In the genomic region with DNA sequence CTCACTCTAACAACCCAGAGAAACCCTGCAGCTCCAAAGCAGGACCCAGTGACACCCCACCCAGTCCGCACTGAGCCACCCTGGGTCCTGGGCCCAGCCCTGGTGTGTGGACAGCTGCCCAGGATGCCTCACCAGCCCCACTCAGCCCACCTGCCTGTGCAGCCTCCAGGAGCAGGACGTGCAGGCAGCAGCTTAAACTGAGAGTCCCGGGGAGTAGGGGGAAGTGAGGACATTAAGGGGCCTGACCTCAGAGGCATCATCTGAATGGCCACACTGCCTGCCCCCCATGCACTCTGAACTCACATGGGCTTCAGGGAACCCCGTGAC, we compare ENCODE assay signal across 19 cellular contexts.
DNase-seq lines count a peak whose midpoint lies in the region; ATAC-seq and TF ChIP-seq lines count a peak whose summit lies in the region.
"Had no signal": no experiment of that assay in that cellular context is flagged by ENCODE, and none has a peak within 500 bp of the region (broad histone marks: within the 10 kb centered on the region; RNA-seq: fewer than 3 reads in every experiment).

No MANE protein-coding gene starts in this region.

- TF ChIP-seq POLR2A in esophagus muscularis mucosa (IDR thresholded peaks at IDR 0.05; ENCODE audit: low read depth), result no peak

- no peak overlapping the region for H3K9ac ChIP-seq in GM23248
- no peak overlapping the region for H3K9ac ChIP-seq in neuronal stem cell (ENCODE audit: low read depth, low read length, poor library complexity)

- H2BK15ac ChIP-seq in neuronal stem cell (ENCODE audit: low read length), result no peak overlapping the region

- H2BK12ac ChIP-seq in neuronal stem cell (ENCODE audit: low read length), result peak overlapping the region; percentile 27

- TF ChIP-seq CTCF in esophagus muscularis mucosa (IDR thresholded peaks at IDR 0.05), result no peak

- H3K4me2 ChIP-seq in GM23248 (ENCODE audit: unreplicated experiment), result no peak overlapping the region
- H3K4me2 ChIP-seq in neuronal stem cell (ENCODE audit: insufficient read depth, low read length, poor library complexity, severe bottlenecking), result no peak overlapping the region
- H3K4me2 ChIP-seq: GM23338 had no signal

- H2AFZ ChIP-seq in GM23248, result peak overlapping the region; percentile 28; the same call in 1 of the 2 replicates
- peak overlapping the region; percentile 59 for H2AFZ ChIP-seq in neuronal stem cell (ENCODE audit: low read length)
- H2AFZ ChIP-seq: GM23338 had no signal

- H3K9me3 ChIP-seq in GM23248 (ENCODE audit: low read depth) (no peaks in the 10 kb centered on the region), esophagus muscularis mucosa (no peaks in the 10 kb centered on the region), neuronal stem cell (replicated peaks in 1 of 2; ENCODE audit: control insufficient read depth in 2 of 2, insufficient read depth in 1 of 2, low read depth in 1 of 2, low read length in 2 of 2) (peaks cover 0 to 2% of the 10 kb centered on the region in 2 donors)

- no peaks in the 10 kb centered on the region for H4K20me1 ChIP-seq in GM23248 (ENCODE audit: insufficient read depth)

- H3K4me1 Mint-ChIP-seq in activated T-helper 17 cell treated with anti-CD3 and anti-CD28 coated beads, Interleukin-2, amount 50 U/mL, for 72 hours, result no peaks in the 10 kb centered on the region
- H3K4me1 Mint-ChIP-seq: B cell had no signal

- H3K27ac ChIP-seq in GM23248, result no peak overlapping the region
- no peak overlapping the region for H3K27ac ChIP-seq in esophagus muscularis mucosa (replicated peaks in 1 of 4)
- H3K27ac ChIP-seq in neuronal stem cell (replicated peaks; ENCODE audit: low read length), result no peak overlapping the region

- H3K4me1 ChIP-seq in GM23248 (ENCODE audit: insufficient read depth), result peaks cover 10% of the 10 kb centered on the region; the same call in 1 of the 2 replicates
- H3K4me1 ChIP-seq in esophagus muscularis mucosa, result no peaks in the 10 kb centered on the region
- H3K4me1 ChIP-seq in neuronal stem cell (ENCODE audit: control insufficient read depth in 2 of 2, insufficient read depth in 1 of 2, low read depth in 1 of 2, low read length in 2 of 2), result peaks cover 0 to 4% of the 10 kb centered on the region in 2 donors

- no peaks in the 10 kb centered on the region for H3K9me3 Mint-ChIP-seq in activated T-helper 17 cell treated with anti-CD3 and anti-CD28 coated beads, Interleukin-2, amount 50 U/mL, for 72 hours
- H3K9me3 Mint-ChIP-seq: CD8-positive, alpha-beta T cell; GM23338; H9 had no signal

- no peaks in the 10 kb centered on the region for H3K79me2 ChIP-seq in GM23248 (ENCODE audit: insufficient read depth)

- TF ChIP-seq EP300 in esophagus muscularis mucosa (IDR thresholded peaks at IDR 0.05), result no peak

- no peak overlapping the region for H3K14ac ChIP-seq in neuronal stem cell (ENCODE audit: low read length)

- WGBS in GM23248 (ENCODE audit: low coverage in 1 of 2, low lambda C conversion rate in 2 of 2, missing lambda C conversion rate in 2 of 2), 2 experiments, result 5 to 6% methylated on average over 4 of the region's 4 CpGs
- WGBS in esophagus muscularis mucosa, result 90% methylated on average over 3 of the region's 4 CpGs
- WGBS in neuronal stem cell (ENCODE audit: extremely low coverage in 2 of 2, insufficient read length in 2 of 2, insufficient replicate concordance in 1 of 2), 2 donors, result no CpG with 5 or more reads among the region's 4 CpGs

- no peaks in the 10 kb centered on the region for H3K9me2 ChIP-seq in GM23248 (ENCODE audit: insufficient read depth)

- no peak overlapping the region for H3K27ac Mint-ChIP-seq in activated T-helper 17 cell treated with anti-CD3 and anti-CD28 coated beads, Interleukin-2, amount 50 U/mL, for 72 hours
- H3K27ac Mint-ChIP-seq: B cell; CD8-positive, alpha-beta T cell; GM23338; H9 had no signal

- H3K36me3 Mint-ChIP-seq in activated T-helper 17 cell treated with anti-CD3 and anti-CD28 coated beads, Interleukin-2, amount 50 U/mL, for 72 hours (ENCODE audit: low read depth), result no peaks in the 10 kb centered on the region
- H3K36me3 Mint-ChIP-seq: CD14-positive monocyte; CD8-positive, alpha-beta T cell had no signal

- ATAC-seq in GM19328 (IDR thresholded peaks at IDR 0.05; ENCODE audit: unreplicated experiment) (no peak), GM18502 (IDR thresholded peaks at IDR 0.05; ENCODE audit: poor library complexity, unreplicated experiment) (no peak)
- no peak for ATAC-seq in activated T-helper 17 cell treated with anti-CD3 and anti-CD28 coated beads, Interleukin-2, amount 50 U/mL, for 72 hours (replicated peaks)
- ATAC-seq: CD8-positive, alpha-beta T cell; GM23338; HepG2 had no signal

- H3K79me1 ChIP-seq in neuronal stem cell (ENCODE audit: low read depth, low read length), result no peaks in the 10 kb centered on the region

- H3K4me3 ChIP-seq in GM23248 (no peak overlapping the region; the same call in none of the 2 replicates), esophagus muscularis mucosa (no peak overlapping the region), neuronal stem cell (ENCODE audit: low read length in 2 of 2) (no peak overlapping the region)
- H3K4me3 ChIP-seq: GM23338 had no signal

- no peaks in the 10 kb centered on the region for H3F3A ChIP-seq in GM23248 (ENCODE audit: insufficient read depth)

- H3K27me3 Mint-ChIP-seq in activated T-helper 17 cell treated with anti-CD3 and anti-CD28 coated beads, Interleukin-2, amount 50 U/mL, for 72 hours, result peaks cover 3% of the 10 kb centered on the region

- DNase-seq in AG08395 (ENCODE audit: low spot score) (peak; percentile 48), GM23248 (no peak), esophagus muscularis mucosa (ENCODE audit: extremely low spot score) (peak; percentile 79), neuronal stem cell (ENCODE audit: low spot score) (no peak), inferior parietal cortex (ENCODE audit: extremely low spot score) (no peak)
- DNase-seq: ACHN, COR-L47, DMS153, DMS79 treated with DMSO at 0.1 percent for 48 hours, EL, H9 had no signal

- intact Hi-C loops in esophagus muscularis mucosa (cut with DNase I), result no loop called here

- no peak overlapping the region for H2AK5ac ChIP-seq in neuronal stem cell (ENCODE audit: low read depth, low read length)

- H3K4me3 Mint-ChIP-seq in activated T-helper 17 cell treated with anti-CD3 and anti-CD28 coated beads, Interleukin-2, amount 50 U/mL, for 72 hours, result no peak overlapping the region
- H3K4me3 Mint-ChIP-seq: B cell; CD14-positive monocyte; CD8-positive, alpha-beta T cell; GM23338; H9 had no signal

- no peak overlapping the region for H3K23ac ChIP-seq in neuronal stem cell (ENCODE audit: low read depth, low read length, poor library complexity)

- no peak overlapping the region for H3K4ac ChIP-seq in neuronal stem cell (ENCODE audit: low read length)

- H4K91ac ChIP-seq in neuronal stem cell (ENCODE audit: low read depth, low read length, poor library complexity), result no peak overlapping the region

- H2BK5ac ChIP-seq in neuronal stem cell (ENCODE audit: low read length), result no peak overlapping the region

- H3K27me3 ChIP-seq in GM23248 (replicated peaks; ENCODE audit: insufficient read depth) (no peaks in the 10 kb centered on the region), esophagus muscularis mucosa (peaks cover 0 to 8% (median 0%) of the 10 kb centered on the region in 4 donors), neuronal stem cell (ENCODE audit: control insufficient read depth in 3 of 3, insufficient read depth in 3 of 3, low read depth in 1 of 3, low read length in 3 of 3) (peaks cover 0 to 1% (median 0%) of the 10 kb centered on the region in 3 experiments)

- in situ Hi-C loops in GM23248 (cut with MboI), result no loop called here

- H4K8ac ChIP-seq in neuronal stem cell (ENCODE audit: low read depth, low read length), result no peak overlapping the region

- H3K36me3 ChIP-seq in GM23248 (ENCODE audit: low read depth) (no peaks in the 10 kb centered on the region), esophagus muscularis mucosa (no peaks in the 10 kb centered on the region), neuronal stem cell (replicated peaks in 1 of 2; ENCODE audit: control insufficient read depth in 2 of 2, insufficient read depth in 2 of 2, low read length in 2 of 2) (no peaks in the 10 kb centered on the region)

- H2BK120ac ChIP-seq in neuronal stem cell (ENCODE audit: low read depth, low read length), result no peak overlapping the region

- H3K18ac ChIP-seq in neuronal stem cell (ENCODE audit: low read length), result peak overlapping the region; percentile 38

Comparison
In these comparisons a context has a peak if more than half of its experiments do, and no peak if none do; other contexts are left out.
1. DNase-seq: peak in AG08395 (single experiment) and esophagus muscularis mucosa (single experiment); none in GM23248 (single experiment), neuronal stem cell (single experiment) and inferior parietal cortex (single experiment).